In genomic region chr6:151451950-151452749, GRCh38 we compare ENCODE assay signal across 8 cellular contexts. TPM values are rescaled to one million over a fixed set of nuclear protein-coding genes. Genes with fewer than 3 reads are reported as not detected.
DNase-seq lines count a peak whose midpoint lies in the region; ATAC-seq and TF ChIP-seq lines count a peak whose summit lies in the region.

Gene RMND1 (minus strand): TSS chr6:151452126. CDS start chr6:151445811, 6,315 bp downstream.

- POLR2A ChIA-PET in PC-9 (lab: Charles Lee; ENCODE audit: unreplicated experiment) = interaction anchor here (0.5 to 0.7 kb wide), 3 partner anchors 187 to 1605 kb away, joined by 4 to 8 read pairs (median 4); no protein-coding TSS in a partner anchor

- H3K9me3 ChIP-seq in PC-9 (ENCODE audit: insufficient read depth, low read depth) = no peaks in the 10 kb centered on the region
- H3K9me3 ChIP-seq in mucosa of descending colon = no peaks in the 10 kb centered on the region

- TF ChIP-seq CTCF in PC-9 (conservative IDR thresholded peaks at IDR 0.05) = no peak
- TF ChIP-seq CTCF in mucosa of descending colon (IDR thresholded peaks at IDR 0.05) = peak; percentile 9

- no peaks in the 10 kb centered on the region for H4K20me1 ChIP-seq in PC-9 (ENCODE audit: insufficient read depth)

- no peaks in the 10 kb centered on the region for H3K36me3 ChIP-seq in PC-9 (ENCODE audit: low read depth)
- peaks cover 5% of the 10 kb centered on the region for H3K36me3 ChIP-seq in mucosa of descending colon (ENCODE audit: low read depth)

- peak within 1 kb of the TSS; percentile 92 for H2AFZ ChIP-seq in PC-9

- CTCF ChIA-PET in PC-9 (lab: Charles Lee) = no interaction called here

- no peaks in the 10 kb centered on the region for H3K9me2 ChIP-seq in PC-9 (ENCODE audit: insufficient read depth)

- no peaks in the 10 kb centered on the region for H3K27me3 ChIP-seq in PC-9 (ENCODE audit: insufficient read depth, low read depth)

- intact Hi-C loops in PC-9 (cut with micrococcal nuclease; ENCODE audit: unreplicated experiment) = loop anchor here (1.0 to 10.0 kb wide), 4 partner anchors 62 to 821 kb away; no protein-coding TSS in a partner anchor
- intact Hi-C loops in mucosa of descending colon (cut with DNase I, micrococcal nuclease) = no loop called here

- BruUV-seq in PC-9 (replicated peaks; lab: Mats Ljungman, UMichigan) = no TSS peak

- DNase-seq in DMS153 (lab: John Stamatoyannopoulos, UW) (peak; percentile 100), PC-9 (peak; percentile 97), epithelial cell of prostate (ENCODE audit: low read depth, low spot score) (peak; percentile 99), mucosa of descending colon (peak; percentile 100)
- peak; percentile 100 for DNase-seq in Jurkat, Clone E6-1 (ENCODE audit: low read depth, low spot score)
- peak; percentile 97 for DNase-seq in activated T-cell treated with anti-CD3 and anti-CD28 coated beads, Interleukin-2, amount 50 U/mL, for 1 hour
- peak; percentile 99 for DNase-seq in stimulated activated CD8-positive, alpha-beta memory T cell treated with anti-CD3 and anti-CD28 coated beads, Interleukin-4, amount 100 ng/mL, for 24 hours (ENCODE audit: low read depth)

- H3K4me3 ChIP-seq in Jurkat, Clone E6-1 (ENCODE audit: low read length) = peak within 1 kb of the TSS; percentile 67
- H3K4me3 ChIP-seq in PC-9 (peak within 1 kb of the TSS; percentile 83), mucosa of descending colon (peak within 1 kb of the TSS; percentile 79)

- H3K4me2 ChIP-seq in PC-9 = peak within 1 kb of the TSS; percentile 87

- H3K4me1 ChIP-seq in PC-9 (replicated peaks; ENCODE audit: insufficient read depth) (peaks cover 13% of the 10 kb centered on the region; the same call in 1 of the 2 replicates), mucosa of descending colon (ENCODE audit: low read depth) (peaks cover 16% of the 10 kb centered on the region)

- ATAC-seq in GM21619 (IDR thresholded peaks at IDR 0.05; ENCODE audit: unreplicated experiment) (peak; percentile 96), mucosa of descending colon (peak; percentile 97)

- H3K79me2 ChIP-seq in PC-9 (ENCODE audit: low read depth) = peaks cover 54% of the 10 kb centered on the region

- H3K27ac ChIP-seq in PC-9 (peak within 1 kb of the TSS; percentile 72), epithelial cell of prostate (peak within 1 kb of the TSS; percentile 89)

- peaks cover 17% of the 10 kb centered on the region; the same call in 1 of the 2 replicates for H3F3A ChIP-seq in PC-9 (ENCODE audit: insufficient read depth, low read depth)

RNA-seq across cellular contexts. Expression of gene RMND1, which starts in this region (rescaled TPM):
- 23.7 TPM for polyA plus RNA-seq in Jurkat, Clone E6-1 (2012; ENCODE audit: insufficient read depth, insufficient read length)
- total RNA-seq in PC-9 (2021) = 17.6 and 19.3 TPM in 2 replicates
- total RNA-seq in mucosa of descending colon = 10 to 100 TPM; 16.5 to 25.6 (median 21.0) TPM

Comparison
In these comparisons a context has a peak if more than half of its experiments do, and no peak if none do; other contexts are left out.
1. Peak in every context shown above with its lines: DNase-seq, ATAC-seq, H3K4me3 ChIP-seq and H3K27ac ChIP-seq.